Comparison of ENCODE assay signal across 8 cellular contexts in the genomic region with DNA sequence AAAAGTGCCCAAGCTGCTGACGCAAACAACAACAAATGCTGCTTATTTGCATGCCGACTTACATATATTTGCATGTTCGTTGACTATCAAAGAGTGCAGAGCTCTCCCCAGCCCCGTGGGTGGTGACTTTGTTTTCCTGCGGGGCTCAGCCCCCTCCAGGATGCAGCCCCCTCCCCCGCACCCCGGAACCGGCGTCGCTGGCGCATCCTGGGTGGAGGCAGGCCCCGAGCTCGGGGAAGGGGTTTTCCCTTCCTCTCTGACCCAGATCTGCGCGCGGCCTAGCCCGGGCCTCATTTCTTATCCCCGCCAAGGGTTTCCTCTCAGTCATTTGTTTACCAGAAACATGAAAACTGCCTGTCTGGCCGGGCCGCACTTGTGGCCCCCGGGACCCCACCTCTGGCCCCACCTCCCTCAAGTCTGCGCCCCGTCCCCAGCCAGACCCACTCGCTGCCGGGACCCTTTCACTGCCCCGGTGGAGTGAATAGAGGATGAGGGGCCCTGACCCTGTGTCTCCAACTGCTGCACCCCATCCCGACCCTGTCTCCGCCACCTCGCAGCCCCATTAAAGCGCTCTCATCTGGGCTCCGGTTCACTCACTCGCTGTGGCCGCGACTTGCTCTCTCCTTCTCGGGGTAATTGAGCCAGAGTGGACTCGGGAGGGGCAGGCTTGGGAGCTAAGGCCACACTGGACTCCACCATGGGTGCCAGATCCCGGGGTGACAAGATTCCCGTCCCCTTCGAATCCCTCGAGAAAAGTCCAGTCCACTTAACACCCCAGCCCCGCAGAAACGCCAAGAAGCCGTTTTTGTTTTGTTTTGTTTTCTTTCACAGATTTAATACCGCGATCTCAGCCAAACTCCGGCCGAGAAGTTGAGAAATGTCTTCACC. TPM values are rescaled to one million over a fixed set of nuclear protein-coding genes. Genes with fewer than 3 reads are reported as not detected.
A peak's percentile ranks its signal among the peaks of the same experiment; 100 is the strongest.
DNase-seq lines count a peak whose midpoint lies in the region; ATAC-seq and TF ChIP-seq lines count a peak whose summit lies in the region.

No MANE protein-coding gene starts in this region.

- POLR2A ChIA-PET in GM10248 (lab: Yijun Ruan, JAX), result no interaction called here

- H3K36me3 Mint-ChIP-seq in activated CD4-positive, alpha-beta T cell treated with anti-CD3 and anti-CD28 coated beads, Interleukin-2, amount 10 ng/mL, durations not matched to agents 24 days and 14 days (ENCODE audit: low read depth), result peaks cover 40% of the 10 kb centered on the region
- no peaks in the 10 kb centered on the region for H3K36me3 Mint-ChIP-seq in dendritic cell treated with granulocyte-macrophage colony-stimulating factor and Interleukin-4, amounts not matched to agents 40 ng/mL and 50 ng/mL, for 4 days (ENCODE audit: low read depth)

- H3K4me3 Mint-ChIP-seq in activated CD4-positive, alpha-beta T cell treated with anti-CD3 and anti-CD28 coated beads, Interleukin-2, amount 10 ng/mL, durations not matched to agents 24 days and 14 days, result peak overlapping the region; percentile 80
- peak overlapping the region; percentile 8 for H3K4me3 Mint-ChIP-seq in dendritic cell treated with granulocyte-macrophage colony-stimulating factor and Interleukin-4, amounts not matched to agents 40 ng/mL and 50 ng/mL, for 4 days

- DNase-seq in GM10248 (ENCODE audit: extremely low spot score) (peak; percentile 72), NCI-H345 (lab: John Stamatoyannopoulos, UW) (no peak), NCI-H2171 (lab: John Stamatoyannopoulos, UW) (no peak), left lobe of liver (ENCODE audit: low spot score) (no peak)
- peak; percentile 97 for DNase-seq in activated CD4-positive, alpha-beta T cell treated with anti-CD3 and anti-CD28 coated beads, Interleukin-2, amount 10 ng/mL, durations not matched to agents 24 days and 14 days
- peak; percentile 83 to 89 for DNase-seq in stimulated activated CD4-positive, alpha-beta T cell treated with anti-CD3 and anti-CD28 coated beads, Interleukin-2, amount 100 ng/mL, for 24 hours

- intact Hi-C loops in activated CD4-positive, alpha-beta T cell treated with anti-CD3 and anti-CD28 coated beads, Interleukin-2, amount 10 ng/mL, durations not matched to agents 24 days and 14 days (cut with micrococcal nuclease), result loop anchor here (2.0 to 5.0 kb wide), 2 partner anchors 38 to 142 kb away; partner anchors contain the start of genes ESPN and KLHL21
- intact Hi-C loops in dendritic cell treated with granulocyte-macrophage colony-stimulating factor and Interleukin-4, amounts not matched to agents 40 ng/mL and 50 ng/mL, for 4 days (cut with micrococcal nuclease), result no loop called here

- CTCF ChIA-PET in GM10248 (lab: Yijun Ruan, JAX), result interaction anchor here (2.0 to 2.2 kb wide), 2 partner anchors 22 to 30 kb away, joined by 7 to 9 read pairs; no protein-coding TSS in a partner anchor

- peaks cover 16% of the 10 kb centered on the region for H3K27me3 Mint-ChIP-seq in activated CD4-positive, alpha-beta T cell treated with anti-CD3 and anti-CD28 coated beads, Interleukin-2, amount 10 ng/mL, durations not matched to agents 24 days and 14 days
- peaks cover 76% of the 10 kb centered on the region for H3K27me3 Mint-ChIP-seq in dendritic cell treated with granulocyte-macrophage colony-stimulating factor and Interleukin-4, amounts not matched to agents 40 ng/mL and 50 ng/mL, for 4 days

- ATAC-seq in GM18861 (IDR thresholded peaks at IDR 0.05; ENCODE audit: unreplicated experiment) (no peak), left lobe of liver (no peak)

- no peak for TF ChIP-seq CTCF in GM10248 (IDR thresholded peaks at IDR 0.05; ENCODE audit: control extremely low read depth, extremely low read depth, low read depth, missing control alignments)

- H3K4me1 Mint-ChIP-seq in activated CD4-positive, alpha-beta T cell treated with anti-CD3 and anti-CD28 coated beads, Interleukin-2, amount 10 ng/mL, durations not matched to agents 24 days and 14 days, result peaks cover 51% of the 10 kb centered on the region
- peaks cover 8% of the 10 kb centered on the region for H3K4me1 Mint-ChIP-seq in dendritic cell treated with granulocyte-macrophage colony-stimulating factor and Interleukin-4, amounts not matched to agents 40 ng/mL and 50 ng/mL, for 4 days (ENCODE audit: low read depth)

- no peaks in the 10 kb centered on the region for H3K9me3 Mint-ChIP-seq in activated CD4-positive, alpha-beta T cell treated with anti-CD3 and anti-CD28 coated beads, Interleukin-2, amount 10 ng/mL, durations not matched to agents 24 days and 14 days
- H3K9me3 Mint-ChIP-seq in dendritic cell treated with granulocyte-macrophage colony-stimulating factor and Interleukin-4, amounts not matched to agents 40 ng/mL and 50 ng/mL, for 4 days, result no peaks in the 10 kb centered on the region

- H3K27ac Mint-ChIP-seq in activated CD4-positive, alpha-beta T cell treated with anti-CD3 and anti-CD28 coated beads, Interleukin-2, amount 10 ng/mL, durations not matched to agents 24 days and 14 days, result peak overlapping the region; percentile 95
- no peak overlapping the region for H3K27ac Mint-ChIP-seq in dendritic cell treated with granulocyte-macrophage colony-stimulating factor and Interleukin-4, amounts not matched to agents 40 ng/mL and 50 ng/mL, for 4 days

RNA-seq across cellular contexts. Expression of gene TNFRSF25, which starts 5.4 kb away (rescaled TPM):
- 139 and 146 TPM in 2 replicates for total RNA-seq in activated CD4-positive, alpha-beta T cell treated with anti-CD3 and anti-CD28 coated beads, Interleukin-2, amount 10 ng/mL, durations not matched to agents 24 days and 14 days
- 2.1 TPM for total RNA-seq in left lobe of liver

RNA-seq across cellular contexts. Expression of gene PLEKHG5, which starts 30.9 kb away (rescaled TPM):
- 1.3 and 1.9 TPM in 2 replicates for total RNA-seq in activated CD4-positive, alpha-beta T cell treated with anti-CD3 and anti-CD28 coated beads, Interleukin-2, amount 10 ng/mL, durations not matched to agents 24 days and 14 days
- total RNA-seq in left lobe of liver, result 1.1 TPM

RNA-seq across cellular contexts. Expression of gene ESPN, which starts 36.0 kb away (rescaled TPM):
- total RNA-seq in activated CD4-positive, alpha-beta T cell treated with anti-CD3 and anti-CD28 coated beads, Interleukin-2, amount 10 ng/mL, durations not matched to agents 24 days and 14 days, result 0.49 and 1.3 TPM in 2 replicates
- 172 TPM for total RNA-seq in left lobe of liver

RNA-seq across cellular contexts. Expression of gene HES2, which starts 40.9 kb away (rescaled TPM):
- 0.19 and 0.26 TPM in 2 replicates for total RNA-seq in activated CD4-positive, alpha-beta T cell treated with anti-CD3 and anti-CD28 coated beads, Interleukin-2, amount 10 ng/mL, durations not matched to agents 24 days and 14 days
- total RNA-seq in left lobe of liver, result 0.13 TPM

Comparison
In these comparisons a context has a peak if more than half of its experiments do, and no peak if none do; other contexts are left out.
1. DNase-seq: peak in GM10248 (single experiment), activated CD4-positive, alpha-beta T cell treated with anti-CD3 and anti-CD28 coated beads, Interleukin-2, amount 10 ng/mL, durations not matched to agents 24 days and 14 days (single experiment) and stimulated activated CD4-positive, alpha-beta T cell treated with anti-CD3 and anti-CD28 coated beads, Interleukin-2, amount 100 ng/mL, for 24 hours (2 of 2); none in NCI-H345 (single experiment), NCI-H2171 (single experiment) and left lobe of liver (single experiment).
2. RNA of gene TNFRSF25, which starts 5.4 kb away (total RNA-seq): 139 to 146 TPM in activated CD4-positive, alpha-beta T cell treated with anti-CD3 and anti-CD28 coated beads, Interleukin-2, amount 10 ng/mL, durations not matched to agents 24 days and 14 days; 2.1 TPM in left lobe of liver (single experiment); every median in the first group is over 10 times any median in the second.
3. RNA of gene ESPN, which starts 36.0 kb away (total RNA-seq): 172 TPM in left lobe of liver (single experiment); 0.49 to 1.3 TPM in activated CD4-positive, alpha-beta T cell treated with anti-CD3 and anti-CD28 coated beads, Interleukin-2, amount 10 ng/mL, durations not matched to agents 24 days and 14 days; every median in the first group is over 10 times any median in the second.